Comparison of ENCODE assay signal across 8 cellular contexts in the genomic region with DNA sequence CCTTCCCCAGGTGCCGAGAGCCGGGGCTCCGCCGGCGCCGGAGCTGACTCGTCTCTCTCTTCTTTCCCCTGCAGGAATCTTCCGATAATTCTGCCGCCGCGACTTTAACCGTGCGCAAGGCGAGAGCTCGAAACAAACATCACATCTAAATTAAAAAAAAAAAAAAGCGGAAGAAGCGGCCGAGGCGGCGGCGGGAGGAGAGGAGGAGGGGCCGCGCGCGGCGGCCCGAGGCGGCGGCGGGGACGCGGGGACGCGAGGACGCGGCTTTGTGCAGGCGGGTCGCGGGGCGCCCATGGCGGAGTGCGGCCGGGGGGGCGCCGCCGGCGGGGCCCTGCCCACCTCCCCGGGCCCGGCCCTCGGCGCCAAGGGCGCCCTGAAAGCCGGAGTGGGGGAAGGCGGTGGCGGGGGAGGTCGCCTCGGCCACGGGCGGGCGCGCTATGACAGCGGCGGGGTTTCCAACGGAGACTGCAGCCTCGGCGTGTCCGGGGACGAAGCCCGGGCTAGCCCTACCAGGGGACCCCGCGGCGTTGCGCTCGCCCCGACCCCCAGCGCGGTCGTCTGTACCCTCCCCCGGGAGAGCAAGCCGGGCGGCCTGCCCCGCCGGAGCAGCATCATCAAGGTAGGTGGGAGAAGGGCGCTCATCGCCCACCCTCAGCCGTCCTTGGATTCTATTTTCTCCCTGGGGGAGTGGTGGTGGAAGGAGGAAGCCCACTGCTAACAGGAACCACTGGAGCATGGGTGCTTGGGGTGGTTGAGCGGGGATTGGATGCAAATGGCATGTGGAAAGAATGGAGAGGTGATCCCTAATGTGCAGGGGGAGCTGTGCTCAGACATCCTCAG. TPM values are rescaled to one million over a fixed set of nuclear protein-coding genes. Genes with fewer than 3 reads are reported as not detected.
DNase-seq lines count a peak whose midpoint lies in the region; ATAC-seq and TF ChIP-seq lines count a peak whose summit lies in the region.

A gene (plus strand): TSS at position 208 of the 840 bp plus-strand sequence. CDS start 85 bp downstream, at position 293.

- H3K27ac ChIP-seq in GM23248: peak within 1 kb of the TSS; percentile 61

- no peaks in the 10 kb centered on the region for H3K27me3 ChIP-seq in GM23248 (replicated peaks; ENCODE audit: insufficient read depth)

- H2AFZ ChIP-seq in GM23248: peak within 1 kb of the TSS; percentile 94

- ATAC-seq in activated B cell treated with CpG ODN at 0.5 μM for 24 hours (ENCODE audit: low read depth): peak; percentile 60

- in situ Hi-C loops in GM23248 (cut with MboI): no loop called here

- peak within 1 kb of the TSS; percentile 96 for H3K27ac Mint-ChIP-seq in activated B cell treated with CpG ODN at 0.5 μM for 24 hours

- no peaks in the 10 kb centered on the region for H3K9me3 Mint-ChIP-seq in activated B cell treated with CpG ODN at 0.5 μM for 24 hours

- no peaks in the 10 kb centered on the region for H3K9me2 ChIP-seq in GM23248 (ENCODE audit: insufficient read depth)

- H3K79me2 ChIP-seq in GM23248 (ENCODE audit: insufficient read depth): peaks cover 31% of the 10 kb centered on the region

- intact Hi-C loops in activated B cell treated with CpG ODN at 0.5 μM for 24 hours (cut with micrococcal nuclease): loop anchor here (1.0 to 10.0 kb wide), 12 partner anchors 12 to 860 kb away; a partner anchor contains a TSS

- H3K27me3 Mint-ChIP-seq in activated B cell treated with CpG ODN at 0.5 μM for 24 hours: no peaks in the 10 kb centered on the region

- H3K4me3 Mint-ChIP-seq in activated B cell treated with CpG ODN at 0.5 μM for 24 hours: peak within 1 kb of the TSS; percentile 96

- peaks cover 50% of the 10 kb centered on the region for H3K4me1 Mint-ChIP-seq in activated B cell treated with CpG ODN at 0.5 μM for 24 hours

- H3F3A ChIP-seq in GM23248 (ENCODE audit: insufficient read depth): peaks cover 25% of the 10 kb centered on the region

- TF ChIP-seq CTCF in LNCaP clone FGC (IDR thresholded peaks at IDR 0.05; ENCODE audit: control insufficient read depth, extremely low read depth, insufficient read depth) (no peak), activated B cell treated with CpG ODN at 0.5 μM for 24 hours (IDR thresholded peaks at IDR 0.05) (no peak)

- H3K4me3 ChIP-seq in GM08714 (ENCODE audit: low read length) (peak within 1 kb of the TSS; percentile 88), GM23248 (peak within 1 kb of the TSS; percentile 76), LNCaP clone FGC (ENCODE audit: low read depth, low read length) (peak within 1 kb of the TSS; percentile 53)

- H4K20me1 ChIP-seq in GM23248 (ENCODE audit: insufficient read depth): no peaks in the 10 kb centered on the region

- CTCF ChIA-PET in activated B cell treated with CpG ODN at 0.5 μM for 24 hours (lab: Charles Lee): interaction anchor here (0.6 to 3.5 kb wide), 25 partner anchors 9 to 350 kb away, joined by 3 to 24 read pairs (median 3); no protein-coding TSS in a partner anchor

- POLR2A ChIA-PET in activated B cell treated with CpG ODN at 0.5 μM for 24 hours (lab: Charles Lee): interaction anchor here (0.6 to 6.0 kb wide), 34 partner anchors 9 to 511 kb away, joined by 3 to 56 read pairs (median 4); no protein-coding TSS in a partner anchor

- no peaks in the 10 kb centered on the region for H3K9me3 ChIP-seq in GM23248 (ENCODE audit: low read depth)

- peaks cover 10% of the 10 kb centered on the region for H3K4me1 ChIP-seq in GM23248 (ENCODE audit: insufficient read depth)

- WGBS in GM23248 (ENCODE audit: low coverage in 1 of 2, low lambda C conversion rate in 2 of 2, missing lambda C conversion rate in 2 of 2), 2 experiments: 1 to 2% methylated on average over 39 to 48 of the region's 87 CpGs

- peak within 1 kb of the TSS; percentile 77 for H3K9ac ChIP-seq in GM23248

- H3K36me3 Mint-ChIP-seq in activated B cell treated with CpG ODN at 0.5 μM for 24 hours (ENCODE audit: low read depth): peaks cover 9% of the 10 kb centered on the region

- peak within 1 kb of the TSS; percentile 99 for H3K4me2 ChIP-seq in GM23248 (ENCODE audit: unreplicated experiment)

- DNase-seq in GM23248: peak; percentile 72
- no peak for DNase-seq in LNCaP clone FGC (ENCODE audit: low read depth)
- DNase-seq in activated B cell treated with CpG ODN at 0.5 μM for 24 hours: no peak
- DNase-seq in cerebellar cortex (ENCODE audit: low spot score): peak; percentile 45
- peak; percentile 78 for DNase-seq in left kidney (ENCODE audit: low read depth, low spot score)
- peak; percentile 45 to 53 for DNase-seq in stimulated activated CD4-positive, alpha-beta T cell treated with anti-CD3 and anti-CD28 coated beads, Interleukin-2, amount 100 ng/mL, for 48 hours
- DNase-seq in NCI-H2107 treated with DMSO at 0.1 percent for 48 hours (lab: John Stamatoyannopoulos, UW; ENCODE audit: unreplicated experiment): no peak

- H3K36me3 ChIP-seq in GM23248 (ENCODE audit: low read depth): no peaks in the 10 kb centered on the region

RNA-seq across cellular contexts. Expression of the gene that starts here (rescaled TPM):
- 3.7 and 5.1 TPM in 2 replicates for total RNA-seq in GM23248 (2014; rRNA removed; shearing (Covaris generic))
- polyA plus RNA-seq in GM23248 (2016; fragmentation: Nextera tagmentation; extraction: Ambion mirVana): 1.4 TPM in 2 replicates
- total RNA-seq in activated B cell treated with CpG ODN at 0.5 μM for 24 hours: 33.3 and 40.0 TPM in 2 replicates

Comparison
In these comparisons a context has a peak if more than half of its experiments do, and no peak if none do; other contexts are left out.
1. DNase-seq: peak in GM23248 (single experiment), cerebellar cortex (single experiment), left kidney (single experiment) and stimulated activated CD4-positive, alpha-beta T cell treated with anti-CD3 and anti-CD28 coated beads, Interleukin-2, amount 100 ng/mL, for 48 hours (2 of 2); none in LNCaP clone FGC (single experiment), activated B cell treated with CpG ODN at 0.5 μM for 24 hours (single experiment) and NCI-H2107 treated with DMSO at 0.1 percent for 48 hours (single experiment).
2. Peak in every context shown above with its lines, with median percentiles within 50 percentile points of each other: H3K4me3 ChIP-seq.